Comparison of ENCODE assay signal across 10 cellular contexts in the genomic region with DNA sequence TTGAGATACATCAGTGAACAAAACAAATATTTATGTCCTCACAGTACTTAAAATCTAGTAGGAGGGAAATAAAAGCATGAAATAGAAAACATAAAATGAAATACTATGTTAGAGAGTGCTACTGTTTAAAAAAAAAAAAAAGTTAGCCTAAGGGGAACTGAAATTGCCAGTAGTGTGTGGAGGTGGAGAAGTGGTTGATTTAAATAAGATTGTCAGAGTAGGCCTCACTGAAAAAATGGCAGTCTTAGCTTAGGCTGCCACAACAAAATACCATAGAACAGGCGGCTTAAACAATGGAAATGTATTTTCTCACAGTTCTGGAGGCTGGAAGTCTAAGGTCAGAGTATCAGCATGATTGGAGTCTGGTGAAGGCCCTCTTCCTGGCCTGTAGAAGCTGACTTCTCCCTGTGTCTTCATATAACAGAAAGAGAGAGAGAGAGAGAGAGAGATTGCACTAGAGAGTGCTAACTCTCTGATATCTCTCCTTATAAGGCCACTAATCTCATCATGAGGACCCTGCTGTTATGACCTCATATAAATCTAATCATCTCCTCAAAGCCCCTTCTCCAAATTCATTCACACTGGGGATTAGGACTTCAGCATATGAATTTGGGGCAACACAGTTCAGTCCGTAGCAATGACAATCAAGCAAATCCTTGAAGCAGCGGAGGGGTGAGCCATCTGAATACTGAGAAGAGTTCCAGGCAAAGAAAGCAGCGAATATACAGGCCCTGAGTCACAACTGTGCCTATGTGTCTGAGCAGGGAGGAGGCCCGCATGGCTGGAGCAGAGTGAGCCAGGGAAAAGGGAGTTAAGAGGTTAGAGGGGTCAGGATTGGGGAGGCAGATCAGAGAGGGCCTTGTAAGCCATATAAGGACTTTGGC. TPM values are rescaled to one million over a fixed set of nuclear protein-coding genes. Genes with fewer than 3 reads are reported as not detected.
A peak's percentile ranks its signal among the peaks of the same experiment; 100 is the strongest.
DNase-seq lines count a peak whose midpoint lies in the region; ATAC-seq and TF ChIP-seq lines count a peak whose summit lies in the region.
"Had no signal": no experiment of that assay in that cellular context is flagged by ENCODE, and none has a peak within 500 bp of the region (broad histone marks: within the 10 kb centered on the region; RNA-seq: fewer than 3 reads in every experiment).

No MANE protein-coding gene starts in this region.

- H3K27ac Mint-ChIP-seq in naive thymus-derived CD8-positive, alpha-beta T cell = peak overlapping the region in 2 of 10 donors; percentile 4 to 30

- TF ChIP-seq CTCF in GM13977 (IDR thresholded peaks at IDR 0.05; ENCODE audit: extremely low read depth, insufficient read depth, missing control alignments) (no peak), foreskin fibroblast (IDR thresholded peaks at IDR 0.05; ENCODE audit: low read depth, low read length) (no peak)

- H3K4me3 ChIP-seq in foreskin fibroblast (ENCODE audit: low read depth in 1 of 2, low read length in 2 of 2) = no peak overlapping the region

- peak; percentile 92 for ATAC-seq in GM21717 (IDR thresholded peaks at IDR 0.05; ENCODE audit: unreplicated experiment)
- peak; percentile 92 for ATAC-seq in HG03460 (IDR thresholded peaks at IDR 0.05; ENCODE audit: unreplicated experiment)
- ATAC-seq in naive thymus-derived CD8-positive, alpha-beta T cell = no peak
- ATAC-seq: activated T-cell treated with anti-CD3 and anti-CD28 coated beads, Interleukin-2, amount 50 U/mL, for 4 hours had no signal

- H3K4me3 Mint-ChIP-seq in naive thymus-derived CD8-positive, alpha-beta T cell = no peak overlapping the region
- H3K4me3 Mint-ChIP-seq: activated T-cell treated with anti-CD3 and anti-CD28 coated beads, Interleukin-2, amount 50 U/mL, for 4 hours had no signal

- POLR2A ChIA-PET in naive thymus-derived CD8-positive, alpha-beta T cell (lab: Charles Lee) = no interaction called here

- peak; percentile 55 for DNase-seq in GM13977 (ENCODE audit: low spot score)
- DNase-seq in foreskin fibroblast = peak; percentile 77 to 87
- no peak for DNase-seq in naive thymus-derived CD8-positive, alpha-beta T cell
- DNase-seq in posterior vena cava (ENCODE audit: low spot score) = no peak
- no peak for DNase-seq in ACHN
- no peak for DNase-seq in KBM-7
- DNase-seq: activated T-cell treated with anti-CD3 and anti-CD28 coated beads, Interleukin-2, amount 50 U/mL, for 4 hours had no signal

- no peaks in the 10 kb centered on the region for H3K36me3 Mint-ChIP-seq in naive thymus-derived CD8-positive, alpha-beta T cell

- intact Hi-C loops in posterior vena cava (cut with DNase I) = no loop called here

- in situ Hi-C loops in GM13977 (cut with MboI; ENCODE audit: low pct_unique_long_range_greater_than_20kb, low sequenced_read_pairs, unreplicated experiment) (no loop called here), ACHN (cut with HindIII; ENCODE audit: low pct_ligation_motif_present, low pct_unique_long_range_greater_than_20kb, low sequenced_read_pairs) (no loop called here), KBM-7 (cut with MboI; ENCODE audit: low pct_unique_long_range_greater_than_20kb, low sequenced_read_pairs) (no loop called here)

- H3K27me3 Mint-ChIP-seq in naive thymus-derived CD8-positive, alpha-beta T cell = peaks cover 3 to 13% (median 4%) of the 10 kb centered on the region in 5 donors

- H3K4me1 Mint-ChIP-seq in naive thymus-derived CD8-positive, alpha-beta T cell = peaks cover 0 to 12% (median 0%) of the 10 kb centered on the region in 4 donors

- no peaks in the 10 kb centered on the region for H3K9me3 Mint-ChIP-seq in naive thymus-derived CD8-positive, alpha-beta T cell
- H3K9me3 Mint-ChIP-seq: activated T-cell treated with anti-CD3 and anti-CD28 coated beads, Interleukin-2, amount 50 U/mL, for 4 hours had no signal

RNA-seq across cellular contexts. Expression of a gene that starts 23.6 kb away (rescaled TPM):
- 1 to 10 TPM in 1 of 2 experiments, under 1 TPM in 1; 0.73 to 1.2 TPM for total RNA-seq in naive thymus-derived CD8-positive, alpha-beta T cell
- under 1 TPM; 0.29 to 0.42 (median 0.35) TPM for polyA plus RNA-seq in naive thymus-derived CD8-positive, alpha-beta T cell
- total RNA-seq in posterior vena cava = 1 to 10 TPM; 1.9 to 4.8 TPM

RNA-seq across cellular contexts. Expression of a gene that starts 23.6 kb away (rescaled TPM):
- under 1 TPM in 1 of 2 experiments, not detected in 1; 0.19 TPM for total RNA-seq in naive thymus-derived CD8-positive, alpha-beta T cell
- not detected for polyA plus RNA-seq in naive thymus-derived CD8-positive, alpha-beta T cell
- total RNA-seq in posterior vena cava = not detected
- total RNA-seq: activated T-cell treated with anti-CD3 and anti-CD28 coated beads, Interleukin-2, amount 50 U/mL, for 4 hours had no signal

RNA-seq across cellular contexts. Expression of a gene that starts 33.4 kb away (rescaled TPM):
- total RNA-seq in naive thymus-derived CD8-positive, alpha-beta T cell = not detected
- not detected for polyA plus RNA-seq in naive thymus-derived CD8-positive, alpha-beta T cell
- total RNA-seq in posterior vena cava = not detected
- total RNA-seq: activated T-cell treated with anti-CD3 and anti-CD28 coated beads, Interleukin-2, amount 50 U/mL, for 4 hours; NCI-H460 had no signal

Comparison
In these comparisons a context has a peak if more than half of its experiments do, and no peak if none do; other contexts are left out.
1. DNase-seq: peak in GM13977 (single experiment) and foreskin fibroblast (2 of 2); none in naive thymus-derived CD8-positive, alpha-beta T cell (0 of 10), posterior vena cava (single experiment), ACHN (single experiment) and KBM-7 (single experiment).
2. ATAC-seq: peak in GM21717 (single experiment) and HG03460 (single experiment); none in naive thymus-derived CD8-positive, alpha-beta T cell (0 of 2).